In genomic region chr7:45241339-45242109, GRCh38 we compare ENCODE assay signal across 22 cellular contexts.
DNase-seq lines count a peak whose midpoint lies in the region; ATAC-seq lines count a peak whose summit lies in the region.
"Had no signal": no experiment of that assay in that cellular context is flagged by ENCODE, and none has a peak within 500 bp of the region (broad histone marks: within the 10 kb centered on the region; RNA-seq: fewer than 3 reads in every experiment).

No MANE protein-coding gene starts in this region.

- ATAC-seq in esophagus mucosa, result peak; percentile 37
- ATAC-seq: activated naive CD4-positive, alpha-beta T cell treated with anti-CD3 and anti-CD28 coated beads, Interleukin-2, amount 50 U/mL, for 72 hours; CD8-positive, alpha-beta T cell; naive thymus-derived CD4-positive, alpha-beta T cell; Panc1; stimulated activated naive CD8-positive, alpha-beta T cell treated with anti-CD3 and anti-CD28 coated beads, Interleukin-15, Interleukin-2, amounts not matched to agents 100 U/mL and 50 U/mL, for 24 hours had no signal

- DNase-seq in LoVo (ENCODE audit: low spot score), result peak; percentile 39
- DNase-seq in RPMI7951 (ENCODE audit: low read depth), result peak; percentile 24
- DNase-seq in mesenteric fat pad (ENCODE audit: low spot score), result peak; percentile 64
- DNase-seq in GOT3 (lab: John Stamatoyannopoulos, UW), result no peak
- DNase-seq in COLO829 (ENCODE audit: low spot score), result no peak
- DNase-seq in CD1c-positive myeloid dendritic cell (ENCODE audit: extremely low spot score), result no peak
- DNase-seq: activated CD4-positive, alpha-beta T cell treated with anti-CD3 and anti-CD28 coated beads for 48 hours; CD8-positive, alpha-beta T cell; central memory CD4-positive, alpha-beta T cell; kidney glomerular epithelial cell; naive thymus-derived CD4-positive, alpha-beta T cell; NCI-H1417 treated with DMSO at 0.1 percent for 48 hours; NCI-H524; NK-92 treated with Interleukin-12 subunit alpha and Interleukin-12 subunit beta, amount 100 ng/mL, for 24 hours; retina; stimulated activated CD4-positive, alpha-beta T cell treated with anti-CD3 and anti-CD28 coated beads, Interleukin-4, amount 100 ng/mL, for 4 hours; stimulated activated naive CD8-positive, alpha-beta T cell treated with anti-CD3 and anti-CD28 coated beads, Interleukin-15, Interleukin-2, amounts not matched to agents 100 U/mL and 50 U/mL, for 24 hours; T-helper 2 cell; tibial artery had no signal

Comparison
In these comparisons a context has a peak if more than half of its experiments do, and no peak if none do; other contexts are left out.
1. DNase-seq: peak in LoVo (single experiment), RPMI7951 (single experiment) and mesenteric fat pad (single experiment); none in GOT3 (single experiment), COLO829 (single experiment) and CD1c-positive myeloid dendritic cell (single experiment).